23 cellular contexts compared by ENCODE assay signal in genomic region chr16:62249069-62249468, GRCh38.
"Had no signal": no experiment of that assay in that cellular context is flagged by ENCODE, and none has a peak within 500 bp of the region (broad histone marks: within the 10 kb centered on the region; RNA-seq: fewer than 3 reads in every experiment).

No MANE protein-coding gene starts in this region.

- H3K27ac ChIP-seq: adrenal gland, ascending aorta, esophagus muscularis mucosa, gastroesophageal sphincter, lower lobe of right lung, sigmoid colon, transverse colon, uterus, WERI-Rb-1 had no signal

- H3K27me3 ChIP-seq: adrenal gland, ascending aorta, esophagus muscularis mucosa, gastroesophageal sphincter, sigmoid colon, transverse colon, uterus had no signal

- H3K27me3 Mint-ChIP-seq: activated T-helper 17 cell treated with anti-CD3 and anti-CD28 coated beads, Interleukin-2, amount 50 U/mL, for 72 hours; central memory CD8-positive, alpha-beta T cell; naive B cell; stimulated activated naive B cell treated with anti-CD40 and anti-IgM and Interleukin-4, amounts not matched to agents 10 μg/mL and 1 μg/mL and 100 μg/mL, for 72 hours had no signal

- H3K4me1 ChIP-seq: adrenal gland, ascending aorta, esophagus muscularis mucosa, gastroesophageal sphincter, lower lobe of right lung, sigmoid colon, transverse colon, uterus had no signal

- H3K36me3 Mint-ChIP-seq: activated naive CD4-positive, alpha-beta T cell treated with anti-CD3 and anti-CD28 coated beads, Interleukin-2, amount 50 U/mL, for 72 hours; naive B cell; stimulated activated naive B cell treated with anti-CD40 and anti-IgM and Interleukin-4, amounts not matched to agents 10 μg/mL and 1 μg/mL and 100 μg/mL, for 72 hours had no signal

- H3K4me3 ChIP-seq: adrenal gland, ascending aorta, esophagus muscularis mucosa, gastroesophageal sphincter, lower lobe of right lung, sigmoid colon, smooth muscle cell, transverse colon, uterus had no signal

- ATAC-seq: activated naive CD4-positive, alpha-beta T cell treated with anti-CD3 and anti-CD28 coated beads, Interleukin-2, amount 50 U/mL, for 72 hours; activated T-helper 17 cell treated with anti-CD3 and anti-CD28 coated beads, Interleukin-2, amount 50 U/mL, for 72 hours; gastroesophageal sphincter; lower lobe of right lung; stimulated activated naive B cell treated with anti-CD40 and anti-IgM and Interleukin-4, amounts not matched to agents 10 μg/mL and 1 μg/mL and 100 μg/mL, for 72 hours had no signal

- H3K4me3 Mint-ChIP-seq: activated T-helper 17 cell treated with anti-CD3 and anti-CD28 coated beads, Interleukin-2, amount 50 U/mL, for 72 hours; central memory CD8-positive, alpha-beta T cell; naive B cell; stimulated activated naive B cell treated with anti-CD40 and anti-IgM and Interleukin-4, amounts not matched to agents 10 μg/mL and 1 μg/mL and 100 μg/mL, for 72 hours; T-helper 2 cell treated with Interferon-gamma antibody and Interleukin-4, amounts not matched to agents 5 μg/mL and 100 μg/mL, for 36 hours had no signal

- H3K36me3 ChIP-seq: adrenal gland, ascending aorta, esophagus muscularis mucosa, gastroesophageal sphincter, lower lobe of right lung, sigmoid colon, transverse colon, uterus, WERI-Rb-1 had no signal

- DNase-seq: activated T-cell treated with anti-CD3 and anti-CD28 coated beads, Interleukin-2, amount 50 U/mL, for 1 hour; adrenal gland; effector memory CD4-positive, alpha-beta T cell; head of caudate nucleus; kidney; lower lobe of right lung; naive B cell; posterior cingulate gyrus; sigmoid colon; stimulated activated CD4-positive, alpha-beta T cell treated with anti-CD3 and anti-CD28 coated beads, Interleukin-15, amount 100 ng/mL, for 24 hours; stimulated activated CD8-positive, alpha-beta memory T cell treated with anti-CD3 and anti-CD28 coated beads, Interleukin-4, amount 100 ng/mL, for 48 hours; stimulated activated naive B cell treated with anti-CD40 and anti-IgM and Interleukin-4, amounts not matched to agents 10 μg/mL and 1 μg/mL and 100 μg/mL, for 72 hours; transverse colon; uterus; WERI-Rb-1 had no signal

- H3K9me3 ChIP-seq: adrenal gland, ascending aorta, esophagus muscularis mucosa, gastroesophageal sphincter, lower lobe of right lung, sigmoid colon, transverse colon, uterus had no signal

- H3K4me1 Mint-ChIP-seq: activated T-helper 17 cell treated with anti-CD3 and anti-CD28 coated beads, Interleukin-2, amount 50 U/mL, for 72 hours; central memory CD8-positive, alpha-beta T cell; naive B cell; stimulated activated naive B cell treated with anti-CD40 and anti-IgM and Interleukin-4, amounts not matched to agents 10 μg/mL and 1 μg/mL and 100 μg/mL, for 72 hours had no signal
